3 cellular contexts compared by ENCODE assay signal in genomic region chr5:179759961-179760541, GRCh38.
A peak's percentile ranks its signal among the peaks of the same experiment; 100 is the strongest.
TF ChIP-seq lines count a peak whose summit lies in the region.

No MANE protein-coding gene starts in this region.

TF ChIP-seq in SK-N-SH, 30 proteins besides CTCF, POLR2A, EP300 and RAD21:
- TF ChIP-seq MAX (IDR thresholded peaks at IDR 0.05; ENCODE audit: low read depth): no peak
- no peak for TF ChIP-seq USF2 (IDR thresholded peaks at IDR 0.05; ENCODE audit: borderline replicate concordance, low read depth, low read length)
- no peak for TF ChIP-seq RCOR1 (IDR thresholded peaks at IDR 0.05; ENCODE audit: low read length)

TF ChIP-seq in SK-N-SH treated with all-trans-retinoic acid at 6 μM for 48 hours, 23 proteins besides CTCF, POLR2A, EP300 and RAD21:
- TF ChIP-seq TCF4 (CRISPR knock-in tag; IDR thresholded peaks at IDR 0.05; ENCODE audit: borderline replicate concordance): no peak
- no peak for TF ChIP-seq CSRNP3 (CRISPR knock-in tag; IDR thresholded peaks at IDR 0.05)
- no peak for TF ChIP-seq TOX (CRISPR knock-in tag; IDR thresholded peaks at IDR 0.05; ENCODE audit: borderline replicate concordance)
- no peak for TF ChIP-seq OSR1 (CRISPR knock-in tag; IDR thresholded peaks at IDR 0.05)
- no peak for TF ChIP-seq ARNTL (CRISPR knock-in tag; IDR thresholded peaks at IDR 0.05; ENCODE audit: borderline replicate concordance, low read depth)
- no peak for TF ChIP-seq ZNF565 (CRISPR knock-in tag; conservative IDR thresholded peaks at IDR 0.05; ENCODE audit: low read depth)
- TF ChIP-seq TSHZ2 (CRISPR knock-in tag; IDR thresholded peaks at IDR 0.05): no peak
- TF ChIP-seq ISL1 (CRISPR knock-in tag; IDR thresholded peaks at IDR 0.05): no peak
- TF ChIP-seq GLIS3 (CRISPR knock-in tag; IDR thresholded peaks at IDR 0.05): no peak
- no peak for TF ChIP-seq ZC3H10 (CRISPR knock-in tag; IDR thresholded peaks at IDR 0.05)

TF ChIP-seq in GM12878, 131 proteins besides CTCF, POLR2A, EP300 and RAD21:
- TF ChIP-seq IKZF2 (IDR thresholded peaks at IDR 0.05) (0 out of 4 replicates have a peak, but pooled peaks of 1 of the 2 experiments have one; percentile 17), TCF3 (IDR thresholded peaks at IDR 0.05; ENCODE audit: borderline replicate concordance, insufficient read depth, low read depth, low read length) (0 out of 2 replicates have a peak, but pooled peaks have one; percentile 25), MEF2A (IDR thresholded peaks at IDR 0.05; ENCODE audit: insufficient read depth, low read depth, low read length) (peak; percentile 79), TCF12 (IDR thresholded peaks at IDR 0.05; ENCODE audit: low read depth, low read length) (peak; percentile 60; the same call in 1 of the 2 replicates), RB1 (IDR thresholded peaks at IDR 0.05; ENCODE audit: borderline replicate concordance) (no peak), CREM (IDR thresholded peaks at IDR 0.05; ENCODE audit: low read depth) (peak; percentile 54; the same call in 1 of the 2 replicates), RUNX3 (IDR thresholded peaks at IDR 0.05; ENCODE audit: low read length) (peak; percentile 31; the same call in 1 of the 2 replicates), MTA2 (IDR thresholded peaks at IDR 0.05; ENCODE audit: low read depth) (no peak), IKZF1 (conservative IDR thresholded peaks at IDR 0.05) (0 out of 2 replicates have a peak, but pooled peaks have one; percentile 15), JUNB (IDR thresholded peaks at IDR 0.05) (peak; percentile 79), SP1 (IDR thresholded peaks at IDR 0.05; ENCODE audit: low read depth, low read length) (no peak), EED (IDR thresholded peaks at IDR 0.05; ENCODE audit: low read depth) (peak; percentile 63)
